ENCODE assay signal across 10 cellular contexts in genomic region chr5:157912621-157913325, GRCh38. TPM values are rescaled to one million over a fixed set of nuclear protein-coding genes. Genes with fewer than 3 reads are reported as not detected.
DNase-seq lines count a peak whose midpoint lies in the region; ATAC-seq, FAIRE-seq and TF ChIP-seq lines count a peak whose summit lies in the region.
"Had no signal": no experiment of that assay in that cellular context is flagged by ENCODE, and none has a peak within 500 bp of the region (broad histone marks: within the 10 kb centered on the region; RNA-seq: fewer than 3 reads in every experiment).

No MANE protein-coding gene starts in this region.

- H3K4me3 Mint-ChIP-seq in T-cell: no peak overlapping the region

- TF ChIP-seq CTCF in GM12878 (IDR thresholded peaks at IDR 0.05 in 2 of 3, conservative IDR thresholded peaks at IDR 0.05 in 1 of 3; ENCODE audit: control insufficient read depth in 2 of 3, extremely low read depth in 1 of 3, insufficient read depth in 1 of 3, low read depth in 3 of 3, low read length in 3 of 3): no peak
- TF ChIP-seq CTCF in upper lobe of left lung (IDR thresholded peaks at IDR 0.05): no peak

- no peaks in the 10 kb centered on the region for H4K20me1 ChIP-seq in GM12878 (ENCODE audit: control insufficient read depth, insufficient read depth)

- no peaks in the 10 kb centered on the region for H3K9me3 Mint-ChIP-seq in T-cell

- no peaks in the 10 kb centered on the region for H3K9me3 ChIP-seq in GM12878 (replicated peaks; ENCODE audit: control insufficient read depth, insufficient read depth, low read length)
- H3K9me3 ChIP-seq in upper lobe of left lung: no peaks in the 10 kb centered on the region

- SMC1A ChIA-PET in GM12878 (lab: Charles Lee; ENCODE audit: uncharacterized antibody, unreplicated experiment): interaction anchor here (0.6 to 4.3 kb wide), 8 partner anchors 11 to 95 kb away, joined by 3 to 24 read pairs (median 3); no protein-coding TSS in a partner anchor

- H3K36me3 Mint-ChIP-seq in T-cell: no peaks in the 10 kb centered on the region

- FAIRE-seq in GM12878 (lab: Jason Lieb, UNC): no peak
- FAIRE-seq: endothelial cell of umbilical vein had no signal

- no peak for TF ChIP-seq POLR2A in GM12878 (IDR thresholded peaks at IDR 0.05; ENCODE audit: low read depth, low read length)
- no peak for TF ChIP-seq POLR2A in upper lobe of left lung (IDR thresholded peaks at IDR 0.05)

- peak; percentile 88 for ATAC-seq in HG03432 (IDR thresholded peaks at IDR 0.05; ENCODE audit: unreplicated experiment)
- peak; percentile 98 for ATAC-seq in GM12878
- ATAC-seq in upper lobe of left lung (ENCODE audit: low FRiP score in 2 of 2): peak; percentile 40 to 85
- ATAC-seq in T-cell (replicated peaks in 1 of 4): no peak

- H3K27me3 ChIP-seq in GM12878 (replicated peaks in 1 of 2; ENCODE audit: control insufficient read depth in 2 of 2, insufficient read depth in 2 of 2, low read length in 1 of 2) (no peaks in the 10 kb centered on the region), upper lobe of left lung (no peaks in the 10 kb centered on the region)

- POLR2A ChIA-PET in GM12878 (lab: Charles Lee) (interaction anchor here (1.0 kb wide), 1 partner anchor 52 kb away, joined by 5 read pairs; no protein-coding TSS in a partner anchor), T-cell (lab: Charles Lee) (no interaction called here)

- no peak overlapping the region; the same call in 1 of the 2 replicates for H3K9ac ChIP-seq in GM12878 (ENCODE audit: control insufficient read depth, insufficient read depth, low read length)

- CTCF ChIA-PET in GM12878 (lab: Yijun Ruan, JAX): interaction anchor here (0.8 to 1.5 kb wide), 6 partner anchors 36 to 58 kb away, joined by 3 to 6 read pairs (median 4); no protein-coding TSS in a partner anchor
- CTCF ChIA-PET in T-cell (lab: Charles Lee): no interaction called here

- H3K27ac ChIP-seq in GM12878 (ENCODE audit: control insufficient read depth, insufficient read depth) (no peak overlapping the region), upper lobe of left lung (peak overlapping the region; percentile 19 to 65 (median 36))
- H3K27ac ChIP-seq: 22Rv1 had no signal

- in situ Hi-C loops in GM12878 (cut with MboI): no loop called here

- H3K27me3 Mint-ChIP-seq in T-cell: peaks cover 0 to 2% of the 10 kb centered on the region in 2 donors

- H3K4me3 ChIP-seq in GM12878: no peak overlapping the region
- H3K4me3 ChIP-seq in upper lobe of left lung: no peak overlapping the region

- peak overlapping the region; percentile 53 for H3K4me2 ChIP-seq in GM12878 (ENCODE audit: control insufficient read depth, insufficient read depth)

- TF ChIP-seq RAD21 in GM12878 (IDR thresholded peaks at IDR 0.05; ENCODE audit: insufficient read depth, low read depth, low read length): no peak

- peaks cover 8% of the 10 kb centered on the region; the same call in 1 of the 2 replicates for H3K4me1 ChIP-seq in GM12878 (ENCODE audit: control insufficient read depth, insufficient read depth, low read length)
- H3K4me1 ChIP-seq in upper lobe of left lung: peaks cover 0 to 46% (median 28%) of the 10 kb centered on the region in 4 donors

- H3K79me2 ChIP-seq in GM12878 (ENCODE audit: control insufficient read depth, insufficient read depth, low read length): no peaks in the 10 kb centered on the region

- RAD21 ChIA-PET in GM12878 (lab: Charles Lee; ENCODE audit: unreplicated experiment): interaction anchor here (0.7 to 5.0 kb wide), 4 partner anchors 36 to 662 kb away, joined by 3 to 26 read pairs (median 3); no protein-coding TSS in a partner anchor

- WGBS in GM12878 (ENCODE audit: insufficient coverage, insufficient replicate concordance, low lambda C conversion rate, missing lambda C conversion rate): 35% methylated on average over 10 of the region's 10 CpGs
- WGBS in upper lobe of left lung, 2 donors: 51 to 55% methylated on average over 10 of the region's 10 CpGs

- H3K36me3 ChIP-seq in GM12878 (ENCODE audit: control insufficient read depth in 2 of 2, insufficient read depth in 2 of 2, low read length in 1 of 2): no peaks in the 10 kb centered on the region
- H3K36me3 ChIP-seq in upper lobe of left lung: no peaks in the 10 kb centered on the region

- DNase-seq in NCI-H1105 treated with DMSO at 0.1 percent for 48 hours (lab: John Stamatoyannopoulos, UW) (peak; percentile 47), NCI-H1105 (lab: John Stamatoyannopoulos, UW) (no peak), GM12878 (ENCODE audit: low read depth, low spot score) (peak; percentile 43), upper lobe of left lung (peak in 1 of 2 donors; percentile 74), T-cell (no peak), NCI-H82 (lab: John Stamatoyannopoulos, UW) (no peak), GM19238 (ENCODE audit: insufficient read length, low spot score) (no peak)

- TF ChIP-seq EP300 in GM12878 (IDR thresholded peaks at IDR 0.05; ENCODE audit: borderline replicate concordance in 1 of 2, control insufficient read depth in 1 of 2, low read depth in 2 of 2, low read length in 2 of 2) (peak; percentile 79 to 87; a peak in 3 of 4 replicates), upper lobe of left lung (IDR thresholded peaks at IDR 0.05) (peak in 1 of 4 donors; percentile 18)

- no TSS peak for BruUV-seq in GM12878 (replicated peaks; lab: Mats Ljungman, UMichigan)

- no peak overlapping the region for H3K27ac Mint-ChIP-seq in T-cell

- H3K4me1 Mint-ChIP-seq in T-cell: peaks cover 1 to 4% (median 4%) of the 10 kb centered on the region in 3 donors

- H2AFZ ChIP-seq in GM12878 (ENCODE audit: control insufficient read depth, low read depth, low read length): no peak overlapping the region

- intact Hi-C loops in GM12878 (cut with micrococcal nuclease; ENCODE audit: unreplicated experiment): no loop called here

TF ChIP-seq in GM12878, 131 proteins besides CTCF, POLR2A, EP300 and RAD21 (continues in another document):
- TF ChIP-seq ESRRA (IDR thresholded peaks at IDR 0.05; ENCODE audit: low read length) (no peak), CBX5 (IDR thresholded peaks at IDR 0.05; ENCODE audit: low read depth) (no peak), NR2C1 (IDR thresholded peaks at IDR 0.05) (no peak), ZNF687 (IDR thresholded peaks at IDR 0.05) (peak; percentile 27; the same call in 1 of the 2 replicates), STAT3 (IDR thresholded peaks at IDR 0.05; ENCODE audit: low read depth, low read length) (no peak), SMC3 (IDR thresholded peaks at IDR 0.05; ENCODE audit: borderline replicate concordance, low read length) (no peak), HDGF (IDR thresholded peaks at IDR 0.05) (no peak), MTA3 (IDR thresholded peaks at IDR 0.05; ENCODE audit: borderline replicate concordance, low read length) (no peak)
- TF ChIP-seq, protein P1, sequence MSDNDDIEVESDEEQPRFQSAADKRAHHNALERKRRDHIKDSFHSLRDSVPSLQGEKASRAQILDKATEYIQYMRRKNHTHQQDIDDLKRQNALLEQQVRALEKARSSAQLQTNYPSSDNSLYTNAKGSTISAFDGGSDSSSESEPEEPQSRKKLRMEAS (IDR thresholded peaks at IDR 0.05; ENCODE audit: low read depth, low read length): no peak

RNA-seq across cellular contexts. Expression of gene CLINT1, which starts 53.8 kb away (rescaled TPM):
- 117 and 124 TPM in 2 replicates for total RNA-seq in GM12878 (2013; cell fraction: nucleolus; rRNA removed)
- total RNA-seq in GM12878 (2014; rRNA removed): 94.9 and 113 TPM in 2 replicates
- total RNA-seq in GM12878 (2014; rRNA removed; fragmentation: Illumina TruSeq; extraction: Trizol): 78.0 and 79.3 TPM in 2 replicates
- 78.6 and 96.7 TPM in 2 replicates for total RNA-seq in GM12878 (2021)
- polyA plus RNA-seq in GM12878 (2011; ENCODE audit: low read depth): 31.2 TPM
- polyA plus RNA-seq in GM12878 (2011; rRNA removed): 118 and 126 TPM in 2 replicates
- polyA plus RNA-seq in GM12878 (2011; cell fraction: cytosol; rRNA removed): 187 and 205 TPM in 2 replicates
- polyA plus RNA-seq in GM12878 (2011; cell fraction: nucleus; rRNA removed): 156 and 163 TPM in 2 replicates
- 23.7 and 24.9 TPM in 2 replicates for polyA plus RNA-seq in GM12878 (2012)
- polyA plus RNA-seq in GM12878 (2014; fragmentation: Illumina TruSeq; extraction: Trizol): 136 and 150 TPM in 2 replicates
- polyA plus RNA-seq in GM12878 (2014; fragmentation: Nextera tagmentation; extraction: Ambion mirVana): 10 to 100 TPM; 30.0 to 40.2 TPM
- 100 and 102 TPM in 2 replicates for polyA plus RNA-seq in GM12878 (2014; rRNA removed)
- 100 to 1,000 TPM; 111 to 118 TPM for polyA plus RNA-seq in GM12878 (2016; fragmentation: Nextera tagmentation; extraction: Ambion mirVana)
- 233 and 304 TPM in 2 replicates for polyA minus RNA-seq in GM12878 (2011; rRNA and poly(A)+ RNA removed)
- 50.5 and 63.3 TPM in 2 replicates for polyA minus RNA-seq in GM12878 (2011; cell fraction: cytosol; rRNA and poly(A)+ RNA removed)
- polyA minus RNA-seq in GM12878 (2011; cell fraction: nucleus; rRNA and poly(A)+ RNA removed): 38.8 and 58.5 TPM in 2 replicates
- 100 to 1,000 TPM in 4 of 6 donors, 10 to 100 TPM in 2; 66.2 to 211 (median 123) TPM for total RNA-seq in upper lobe of left lung
- total RNA-seq in T-cell: 10 to 100 TPM; 61.1 to 78.6 (median 63.6) TPM

Comparison
In these comparisons a context has a peak if more than half of its experiments do, and no peak if none do; other contexts are left out.
1. DNase-seq: peak in NCI-H1105 treated with DMSO at 0.1 percent for 48 hours (single experiment) and GM12878 (single experiment); none in NCI-H1105 (single experiment), T-cell (0 of 34), NCI-H82 (single experiment) and GM19238 (single experiment).
2. ATAC-seq: peak in HG03432 (single experiment), GM12878 (single experiment) and upper lobe of left lung (2 of 2); none in T-cell (0 of 4).